27 cellular contexts compared by ENCODE assay signal in genomic region chr3:169342652-169343051, GRCh38.
DNase-seq lines count a peak whose midpoint lies in the region; ATAC-seq and TF ChIP-seq lines count a peak whose summit lies in the region.
"Had no signal": no experiment of that assay in that cellular context is flagged by ENCODE, and none has a peak within 500 bp of the region (broad histone marks: within the 10 kb centered on the region; RNA-seq: fewer than 3 reads in every experiment).

No MANE protein-coding gene starts in this region.

- H4K20me1 ChIP-seq in H9 (ENCODE audit: control insufficient read depth, insufficient read depth, insufficient read length) = no peaks in the 10 kb centered on the region

- no peak overlapping the region for H2BK15ac ChIP-seq in H9 (ENCODE audit: low read depth, low read length)

- peak; percentile 42; the same call in 2 of the 3 replicates for TF ChIP-seq CTCF in H9 (conservative IDR thresholded peaks at IDR 0.05)
- TF ChIP-seq CTCF in CD8-positive, alpha-beta T cell (IDR thresholded peaks at IDR 0.05) = no peak

- intact Hi-C loops in activated T-helper 2 cell treated with anti-CD3 and anti-CD28 coated beads, Interferon-gamma antibody, Interleukin-2, Interleukin-4, amounts not matched to agents 10 μg/mL and 5 μg/mL and 100 μg/mL, durations not matched to agents 14 hours and 24 hours and 36 hours (cut with micrococcal nuclease) = no loop called here
- intact Hi-C loops in CD8-positive, alpha-beta T cell (cut with DNase I, micrococcal nuclease) = no loop called here

- no peak overlapping the region for H2BK120ac ChIP-seq in H9 (ENCODE audit: low read depth, low read length, poor library complexity, severe bottlenecking)

- H3K4me3 Mint-ChIP-seq in H9 = no peak overlapping the region
- no peak overlapping the region for H3K4me3 Mint-ChIP-seq in activated T-helper 2 cell treated with anti-CD3 and anti-CD28 coated beads, Interferon-gamma antibody, Interleukin-2, Interleukin-4, amounts not matched to agents 10 μg/mL and 5 μg/mL and 100 μg/mL, durations not matched to agents 14 hours and 24 hours and 36 hours (ENCODE audit: low read depth)
- no peak overlapping the region for H3K4me3 Mint-ChIP-seq in CD8-positive, alpha-beta T cell
- H3K4me3 Mint-ChIP-seq: activated B cell treated with CpG ODN at 0.5 μM for 24 hours; activated naive CD8-positive, alpha-beta T cell treated with anti-CD3 and anti-CD28 coated beads, Interleukin-2, amount 50 U/mL, for 24 hours; CD4-positive, alpha-beta T cell; HFFc6; mesothelial cell of epicardium; natural killer cell had no signal

- POLR2A ChIA-PET in CD8-positive, alpha-beta T cell (lab: Charles Lee) = no interaction called here

- no peak overlapping the region for H2AK5ac ChIP-seq in H9 (ENCODE audit: insufficient read length, low read length)

- H3K4ac ChIP-seq in H9 (ENCODE audit: low read depth, low read length) = no peak overlapping the region

- H3K4me1 Mint-ChIP-seq in H9 = peaks cover 24 to 37% of the 10 kb centered on the region in 2 experiments
- peaks cover 3% of the 10 kb centered on the region for H3K4me1 Mint-ChIP-seq in activated T-helper 2 cell treated with anti-CD3 and anti-CD28 coated beads, Interferon-gamma antibody, Interleukin-2, Interleukin-4, amounts not matched to agents 10 μg/mL and 5 μg/mL and 100 μg/mL, durations not matched to agents 14 hours and 24 hours and 36 hours (ENCODE audit: low read depth)
- H3K4me1 Mint-ChIP-seq in CD8-positive, alpha-beta T cell (ENCODE audit: low read depth) = no peaks in the 10 kb centered on the region
- H3K4me1 Mint-ChIP-seq: activated B cell treated with CpG ODN at 0.5 μM for 24 hours; activated naive CD8-positive, alpha-beta T cell treated with anti-CD3 and anti-CD28 coated beads, Interleukin-2, amount 50 U/mL, for 24 hours; natural killer cell had no signal

- H4K5ac ChIP-seq in H9 (ENCODE audit: insufficient read length, low read depth, low read length) = no peak overlapping the region

- no peak overlapping the region for H3K4me2 ChIP-seq in H9 (ENCODE audit: insufficient read depth, insufficient read length, low read length)

- H3K79me2 ChIP-seq in H9 (ENCODE audit: insufficient read depth, low read length) = no peaks in the 10 kb centered on the region

- no peaks in the 10 kb centered on the region for H3K23me2 ChIP-seq in H9 (ENCODE audit: insufficient read length, low read depth, low read length, poor library complexity, severe bottlenecking)

- H4K91ac ChIP-seq in H9 (ENCODE audit: insufficient read length, low read depth, low read length) = no peak overlapping the region

- H3K27me3 Mint-ChIP-seq in H9 (ENCODE audit: low read depth) = no peaks in the 10 kb centered on the region
- peaks cover 6% of the 10 kb centered on the region for H3K27me3 Mint-ChIP-seq in activated T-helper 2 cell treated with anti-CD3 and anti-CD28 coated beads, Interferon-gamma antibody, Interleukin-2, Interleukin-4, amounts not matched to agents 10 μg/mL and 5 μg/mL and 100 μg/mL, durations not matched to agents 14 hours and 24 hours and 36 hours (ENCODE audit: low read depth)
- no peaks in the 10 kb centered on the region for H3K27me3 Mint-ChIP-seq in CD8-positive, alpha-beta T cell (ENCODE audit: low read depth)
- H3K27me3 Mint-ChIP-seq: activated B cell treated with CpG ODN at 0.5 μM for 24 hours had no signal

- H3K9ac ChIP-seq in H9 (ENCODE audit: extremely low read depth, insufficient read length, low read length) = no peak overlapping the region

- no peak overlapping the region for H2AFZ ChIP-seq in H9 (ENCODE audit: low read length)

- H3K23ac ChIP-seq in H9 (ENCODE audit: insufficient read length, low read depth, low read length) = no peak overlapping the region

- H3K56ac ChIP-seq in H9 (ENCODE audit: insufficient read length, low read depth, low read length) = no peak overlapping the region

- no peak overlapping the region for H2BK20ac ChIP-seq in H9 (ENCODE audit: low read depth, low read length, poor library complexity, severe bottlenecking)

- H3K9me3 ChIP-seq in H9 (ENCODE audit: control insufficient read depth, low read depth, low read length) = no peaks in the 10 kb centered on the region
- no peaks in the 10 kb centered on the region for H3K9me3 ChIP-seq in CD8-positive, alpha-beta T cell (ENCODE audit: low read length)
- H3K9me3 ChIP-seq: breast epithelium, MG63, suprapubic skin had no signal

- H3K9me3 Mint-ChIP-seq in H9 = no peaks in the 10 kb centered on the region
- no peaks in the 10 kb centered on the region for H3K9me3 Mint-ChIP-seq in activated T-helper 2 cell treated with anti-CD3 and anti-CD28 coated beads, Interferon-gamma antibody, Interleukin-2, Interleukin-4, amounts not matched to agents 10 μg/mL and 5 μg/mL and 100 μg/mL, durations not matched to agents 14 hours and 24 hours and 36 hours
- no peaks in the 10 kb centered on the region for H3K9me3 Mint-ChIP-seq in CD8-positive, alpha-beta T cell
- H3K9me3 Mint-ChIP-seq: activated B cell treated with CpG ODN at 0.5 μM for 24 hours; activated naive CD8-positive, alpha-beta T cell treated with anti-CD3 and anti-CD28 coated beads, Interleukin-2, amount 50 U/mL, for 24 hours; CD4-positive, alpha-beta T cell; HFFc6 had no signal

- H3K79me1 ChIP-seq in H9 (ENCODE audit: insufficient read depth, low read depth, low read length, poor library complexity, severe bottlenecking) = no peaks in the 10 kb centered on the region

- peak overlapping the region in 1 of 3 experiments; percentile 11; a peak in 1 of 7 replicates for H3K27ac Mint-ChIP-seq in H9
- H3K27ac Mint-ChIP-seq in activated T-helper 2 cell treated with anti-CD3 and anti-CD28 coated beads, Interferon-gamma antibody, Interleukin-2, Interleukin-4, amounts not matched to agents 10 μg/mL and 5 μg/mL and 100 μg/mL, durations not matched to agents 14 hours and 24 hours and 36 hours = no peak overlapping the region
- no peak overlapping the region for H3K27ac Mint-ChIP-seq in CD8-positive, alpha-beta T cell
- H3K27ac Mint-ChIP-seq: activated B cell treated with CpG ODN at 0.5 μM for 24 hours; activated naive CD8-positive, alpha-beta T cell treated with anti-CD3 and anti-CD28 coated beads, Interleukin-2, amount 50 U/mL, for 24 hours; CD4-positive, alpha-beta T cell; HFFc6; natural killer cell had no signal

- no peak overlapping the region for H3T11ph ChIP-seq in H9 (ENCODE audit: low read length)

- no peak for DNase-seq in H9
- peak; percentile 64 for DNase-seq in SK-N-DZ (ENCODE audit: low spot score)
- peak; percentile 9 to 52 for DNase-seq in hippocampal formation (lab: John Stamatoyannopoulos, UW)
- DNase-seq in putamen (ENCODE audit: low spot score) = peak; percentile 60
- DNase-seq in NK-92 treated with Interleukin-12 subunit alpha and Interleukin-12 subunit beta, amount 100 ng/mL, for 24 hours (lab: John Stamatoyannopoulos, UW) = no peak
- DNase-seq in activated T-helper 2 cell treated with anti-CD3 and anti-CD28 coated beads, Interferon-gamma antibody, Interleukin-2, Interleukin-4, amounts not matched to agents 10 μg/mL and 5 μg/mL and 100 μg/mL, durations not matched to agents 14 hours and 24 hours and 36 hours (ENCODE audit: low spot score) = no peak
- no peak for DNase-seq in CD8-positive, alpha-beta T cell
- DNase-seq: activated B cell treated with CpG ODN at 0.5 μM for 24 hours; activated CD4-positive, alpha-beta T cell treated with anti-CD3 and anti-CD28 coated beads, Interleukin-2, amount 50 U/mL, for 4 hours; activated CD8-positive, alpha-beta memory T cell treated with anti-CD3 and anti-CD28 coated beads, Interleukin-2, amount 50 U/mL, for 4 hours; activated effector memory CD4-positive, alpha-beta T cell treated with Interleukin-2 at 50 U/mL for 16 hours; activated naive CD8-positive, alpha-beta T cell treated with anti-CD3 and anti-CD28 coated beads, Interleukin-2, amount 50 U/mL, for 24 hours; CD4-positive, alpha-beta T cell; DMS53; GF-D8; HFFc6; IMR-90; MG63; natural killer cell; NCI-H2081 treated with DMSO at 0.1 percent for 48 hours; NCI-H446 treated with DMSO at 0.1 percent for 48 hours; T-helper 9 cell had no signal

- no peaks in the 10 kb centered on the region for H3K36me3 Mint-ChIP-seq in H9 (ENCODE audit: insufficient read depth in 1 of 3, low read depth in 3 of 3)
- H3K36me3 Mint-ChIP-seq in activated T-helper 2 cell treated with anti-CD3 and anti-CD28 coated beads, Interferon-gamma antibody, Interleukin-2, Interleukin-4, amounts not matched to agents 10 μg/mL and 5 μg/mL and 100 μg/mL, durations not matched to agents 14 hours and 24 hours and 36 hours (ENCODE audit: low read depth) = no peaks in the 10 kb centered on the region
- H3K36me3 Mint-ChIP-seq in CD8-positive, alpha-beta T cell = no peaks in the 10 kb centered on the region
- H3K36me3 Mint-ChIP-seq: natural killer cell had no signal

- no peaks in the 10 kb centered on the region for H3K36me3 ChIP-seq in CD8-positive, alpha-beta T cell (ENCODE audit: insufficient read depth, low read length)
- H3K36me3 ChIP-seq: breast epithelium, MG63, suprapubic skin had no signal

- no CpG with 5 or more reads among the region's 4 CpGs for WGBS in H9 (ENCODE audit: extremely low coverage, insufficient read length, low lambda C conversion rate)

- H4K8ac ChIP-seq in H9 (replicated peaks; ENCODE audit: insufficient read length, low read depth, low read length) = no peak overlapping the region

- no peak for ATAC-seq in CD8-positive, alpha-beta T cell
- ATAC-seq: activated naive CD8-positive, alpha-beta T cell treated with anti-CD3 and anti-CD28 coated beads, Interleukin-2, amount 50 U/mL, for 24 hours; left lobe of liver; natural killer cell had no signal

- H3K18ac ChIP-seq in H9 (ENCODE audit: insufficient read length, low read depth, low read length) = no peak overlapping the region

- no peaks in the 10 kb centered on the region for H3K27me3 ChIP-seq in H9 (ENCODE audit: insufficient read depth, low read length)
- H3K27me3 ChIP-seq in CD8-positive, alpha-beta T cell (ENCODE audit: insufficient read depth, low read length) = no peaks in the 10 kb centered on the region
- H3K27me3 ChIP-seq: breast epithelium, MG63, suprapubic skin had no signal

- CTCF ChIA-PET in CD8-positive, alpha-beta T cell (lab: Charles Lee) = no interaction called here

- H3K27ac ChIP-seq in H9 (ENCODE audit: insufficient read length, low read depth, low read length) = no peak overlapping the region
- H3K27ac ChIP-seq in CD8-positive, alpha-beta T cell (ENCODE audit: low read depth, low read length) = no peak overlapping the region
- H3K27ac ChIP-seq: breast epithelium, coronary artery, suprapubic skin had no signal

- H2BK12ac ChIP-seq in H9 (ENCODE audit: insufficient read length, low read depth, low read length) = no peak overlapping the region

- no peak overlapping the region for H3K4me3 ChIP-seq in CD8-positive, alpha-beta T cell (ENCODE audit: low read depth, low read length)
- H3K4me3 ChIP-seq: breast epithelium, coronary artery, MG63, suprapubic skin had no signal

- H3K4me1 ChIP-seq in H9 (ENCODE audit: insufficient read depth, low read length) = no peaks in the 10 kb centered on the region; the same call in 1 of the 2 replicates
- no peaks in the 10 kb centered on the region for H3K4me1 ChIP-seq in CD8-positive, alpha-beta T cell (ENCODE audit: insufficient read depth, low read length)
- H3K4me1 ChIP-seq: breast epithelium, suprapubic skin had no signal

- no peak overlapping the region for H3K14ac ChIP-seq in H9 (ENCODE audit: insufficient read depth, low read length)

- no peak overlapping the region for H2BK5ac ChIP-seq in H9 (ENCODE audit: insufficient read length, low read length)

Comparison
In these comparisons a context has a peak if more than half of its experiments do, and no peak if none do; other contexts are left out.
1. DNase-seq: peak in SK-N-DZ (single experiment), hippocampal formation (2 of 2) and putamen (single experiment); none in H9 (single experiment), NK-92 treated with Interleukin-12 subunit alpha and Interleukin-12 subunit beta, amount 100 ng/mL, for 24 hours (single experiment), activated T-helper 2 cell treated with anti-CD3 and anti-CD28 coated beads, Interferon-gamma antibody, Interleukin-2, Interleukin-4, amounts not matched to agents 10 μg/mL and 5 μg/mL and 100 μg/mL, durations not matched to agents 14 hours and 24 hours and 36 hours (single experiment) and CD8-positive, alpha-beta T cell (0 of 7).